Comparison of ENCODE assay signal across 1 cellular context in the genomic region with DNA sequence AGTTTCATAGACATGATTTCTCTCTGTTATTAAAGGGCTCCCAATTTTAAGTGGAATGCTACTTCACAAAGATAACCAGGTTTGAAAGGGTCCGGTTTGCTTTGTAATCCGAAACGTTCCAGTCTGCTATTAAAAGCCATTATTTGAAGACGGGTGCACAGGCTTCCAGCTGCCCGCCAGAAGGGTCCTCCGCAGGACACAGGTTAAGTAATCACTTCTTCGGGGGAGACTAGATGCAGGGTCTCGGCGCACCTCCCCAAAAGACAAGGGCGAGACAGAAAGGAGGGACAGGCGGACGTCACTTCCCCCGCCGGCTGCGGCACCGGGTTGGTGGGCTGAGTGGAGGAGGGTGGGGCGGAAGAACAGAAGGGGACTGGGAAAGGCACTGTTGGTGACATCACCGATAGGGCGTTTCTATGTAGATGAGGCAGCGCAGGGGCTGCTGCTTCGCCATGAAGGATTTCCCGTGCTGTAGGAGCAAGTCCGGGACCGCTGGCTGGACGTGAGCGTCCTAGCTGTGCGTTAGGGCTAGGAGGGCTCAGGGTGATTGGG.
TF ChIP-seq lines count a peak whose summit lies in the region.

No MANE protein-coding gene starts in this region.

TF ChIP-seq in HepG2, 621 proteins besides CTCF, POLR2A, EP300 and RAD21 (continued from another document and continues in another):
- TF ChIP-seq, protein P1, sequence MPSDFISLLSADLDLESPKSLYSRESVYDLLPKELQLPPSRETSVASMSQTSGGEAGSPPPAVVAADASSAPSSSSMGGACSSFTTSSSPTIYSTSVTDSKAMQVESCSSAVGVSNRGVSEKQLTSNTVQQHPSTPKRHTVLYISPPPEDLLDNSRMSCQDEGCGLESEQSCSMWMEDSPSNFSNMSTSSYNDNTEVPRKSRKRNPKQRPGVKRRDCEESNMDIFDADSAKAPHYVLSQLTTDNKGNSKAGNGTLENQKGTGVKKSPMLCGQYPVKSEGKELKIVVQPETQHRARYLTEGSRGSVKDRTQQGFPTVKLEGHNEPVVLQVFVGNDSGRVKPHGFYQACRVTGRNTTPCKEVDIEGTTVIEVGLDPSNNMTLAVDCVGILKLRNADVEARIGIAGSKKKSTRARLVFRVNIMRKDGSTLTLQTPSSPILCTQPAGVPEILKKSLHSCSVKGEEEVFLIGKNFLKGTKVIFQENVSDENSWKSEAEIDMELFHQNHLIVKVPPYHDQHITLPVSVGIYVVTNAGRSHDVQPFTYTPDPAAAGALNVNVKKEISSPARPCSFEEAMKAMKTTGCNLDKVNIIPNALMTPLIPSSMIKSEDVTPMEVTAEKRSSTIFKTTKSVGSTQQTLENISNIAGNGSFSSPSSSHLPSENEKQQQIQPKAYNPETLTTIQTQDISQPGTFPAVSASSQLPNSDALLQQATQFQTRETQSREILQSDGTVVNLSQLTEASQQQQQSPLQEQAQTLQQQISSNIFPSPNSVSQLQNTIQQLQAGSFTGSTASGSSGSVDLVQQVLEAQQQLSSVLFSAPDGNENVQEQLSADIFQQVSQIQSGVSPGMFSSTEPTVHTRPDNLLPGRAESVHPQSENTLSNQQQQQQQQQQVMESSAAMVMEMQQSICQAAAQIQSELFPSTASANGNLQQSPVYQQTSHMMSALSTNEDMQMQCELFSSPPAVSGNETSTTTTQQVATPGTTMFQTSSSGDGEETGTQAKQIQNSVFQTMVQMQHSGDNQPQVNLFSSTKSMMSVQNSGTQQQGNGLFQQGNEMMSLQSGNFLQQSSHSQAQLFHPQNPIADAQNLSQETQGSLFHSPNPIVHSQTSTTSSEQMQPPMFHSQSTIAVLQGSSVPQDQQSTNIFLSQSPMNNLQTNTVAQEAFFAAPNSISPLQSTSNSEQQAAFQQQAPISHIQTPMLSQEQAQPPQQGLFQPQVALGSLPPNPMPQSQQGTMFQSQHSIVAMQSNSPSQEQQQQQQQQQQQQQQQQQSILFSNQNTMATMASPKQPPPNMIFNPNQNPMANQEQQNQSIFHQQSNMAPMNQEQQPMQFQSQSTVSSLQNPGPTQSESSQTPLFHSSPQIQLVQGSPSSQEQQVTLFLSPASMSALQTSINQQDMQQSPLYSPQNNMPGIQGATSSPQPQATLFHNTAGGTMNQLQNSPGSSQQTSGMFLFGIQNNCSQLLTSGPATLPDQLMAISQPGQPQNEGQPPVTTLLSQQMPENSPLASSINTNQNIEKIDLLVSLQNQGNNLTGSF (CRISPR knock-in tag; IDR thresholded peaks at IDR 0.05): no peak
- TF ChIP-seq ZFX (CRISPR knock-in tag; IDR thresholded peaks at IDR 0.05; ENCODE audit: low read depth) (peak; percentile 39; the same call in 1 of the 2 replicates), MTF2 (CRISPR knock-in tag; IDR thresholded peaks at IDR 0.05; ENCODE audit: borderline replicate concordance) (no peak), CREM (IDR thresholded peaks at IDR 0.05) (peak; percentile 93), CREM (CRISPR knock-in tag; IDR thresholded peaks at IDR 0.05) (no peak), ARNTL (CRISPR knock-in tag; IDR thresholded peaks at IDR 0.05) (no peak; the same call in 1 of the 2 replicates), ZNF724P (CRISPR knock-in tag; IDR thresholded peaks at IDR 0.05; ENCODE audit: borderline replicate concordance) (no peak), NRL (CRISPR knock-in tag; IDR thresholded peaks at IDR 0.05; ENCODE audit: borderline replicate concordance) (0 out of 2 replicates have a peak, but pooled peaks have one; percentile 26), FUBP1 (CRISPR knock-in tag; IDR thresholded peaks at IDR 0.05; ENCODE audit: borderline replicate concordance) (no peak), ZNF83 (CRISPR knock-in tag; IDR thresholded peaks at IDR 0.05; ENCODE audit: borderline replicate concordance) (no peak), SALL1 (CRISPR knock-in tag; IDR thresholded peaks at IDR 0.05) (peak; percentile 69; the same call in 1 of the 2 replicates), CBX1 (IDR thresholded peaks at IDR 0.05; ENCODE audit: low read depth) (no peak), KMT2A (CRISPR knock-in tag; IDR thresholded peaks at IDR 0.05) (no peak), ZNF136 (CRISPR knock-in tag; IDR thresholded peaks at IDR 0.05; ENCODE audit: low read depth) (no peak), ELF4 (CRISPR knock-in tag; IDR thresholded peaks at IDR 0.05; ENCODE audit: borderline replicate concordance) (no peak), CEBPG (CRISPR knock-in tag; IDR thresholded peaks at IDR 0.05) (no peak; the same call in 1 of the 2 replicates), CBFB (CRISPR knock-in tag; IDR thresholded peaks at IDR 0.05) (no peak), ZNF891 (CRISPR knock-in tag; IDR thresholded peaks at IDR 0.05) (peak; percentile 39; the same call in 1 of the 2 replicates), TAF1 (CRISPR knock-in tag; IDR thresholded peaks at IDR 0.05) (peak; percentile 42; the same call in 1 of the 2 replicates), ETV5 (CRISPR knock-in tag; IDR thresholded peaks at IDR 0.05; ENCODE audit: borderline replicate concordance) (no peak), HIVEP1 (CRISPR knock-in tag; IDR thresholded peaks at IDR 0.05) (peak; percentile 75), ZC3H4 (CRISPR knock-in tag; IDR thresholded peaks at IDR 0.05; ENCODE audit: borderline replicate concordance) (no peak), ZNF780A (CRISPR knock-in tag; IDR thresholded peaks at IDR 0.05) (peak; percentile 30; the same call in 1 of the 2 replicates), PCBP2 (optimal IDR thresholded peaks at IDR 0.05; ENCODE audit: low read depth, low read length, poor library complexity, severe bottlenecking) (no peak), HDAC2 (CRISPR knock-in tag; IDR thresholded peaks at IDR 0.05) (no peak), CSRNP2 (CRISPR knock-in tag; conservative IDR thresholded peaks at IDR 0.05; ENCODE audit: low read depth) (no peak), SP1 (IDR thresholded peaks at IDR 0.05) (no peak), SP1 (CRISPR knock-in tag; IDR thresholded peaks at IDR 0.05) (peak; percentile 35; the same call in 1 of the 2 replicates), ZNF441 (CRISPR knock-in tag; IDR thresholded peaks at IDR 0.05; ENCODE audit: borderline replicate concordance) (no peak), PHF5A (CRISPR knock-in tag; IDR thresholded peaks at IDR 0.05; ENCODE audit: low read depth, unreplicated experiment) (peak; percentile 8), TRAFD1 (CRISPR knock-in tag; IDR thresholded peaks at IDR 0.05; ENCODE audit: borderline replicate concordance) (no peak), ZNF281 (CRISPR knock-in tag; IDR thresholded peaks at IDR 0.05; ENCODE audit: borderline replicate concordance) (no peak)
- TF ChIP-seq, protein P2, sequence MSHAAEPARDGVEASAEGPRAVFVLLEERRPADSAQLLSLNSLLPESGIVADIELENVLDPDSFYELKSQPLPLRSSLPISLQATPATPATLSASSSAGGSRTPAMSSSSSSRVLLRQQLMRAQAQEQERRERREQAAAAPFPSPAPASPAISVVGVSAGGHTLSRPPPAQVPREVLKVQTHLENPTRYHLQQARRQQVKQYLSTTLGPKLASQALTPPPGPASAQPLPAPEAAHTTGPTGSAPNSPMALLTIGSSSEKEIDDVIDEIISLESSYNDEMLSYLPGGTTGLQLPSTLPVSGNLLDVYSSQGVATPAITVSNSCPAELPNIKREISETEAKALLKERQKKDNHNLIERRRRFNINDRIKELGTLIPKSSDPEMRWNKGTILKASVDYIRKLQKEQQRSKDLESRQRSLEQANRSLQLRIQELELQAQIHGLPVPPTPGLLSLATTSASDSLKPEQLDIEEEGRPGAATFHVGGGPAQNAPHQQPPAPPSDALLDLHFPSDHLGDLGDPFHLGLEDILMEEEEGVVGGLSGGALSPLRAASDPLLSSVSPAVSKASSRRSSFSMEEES (CRISPR knock-in tag; IDR thresholded peaks at IDR 0.05): no peak; the same call in 1 of the 2 replicates
- TF ChIP-seq, protein P3, sequence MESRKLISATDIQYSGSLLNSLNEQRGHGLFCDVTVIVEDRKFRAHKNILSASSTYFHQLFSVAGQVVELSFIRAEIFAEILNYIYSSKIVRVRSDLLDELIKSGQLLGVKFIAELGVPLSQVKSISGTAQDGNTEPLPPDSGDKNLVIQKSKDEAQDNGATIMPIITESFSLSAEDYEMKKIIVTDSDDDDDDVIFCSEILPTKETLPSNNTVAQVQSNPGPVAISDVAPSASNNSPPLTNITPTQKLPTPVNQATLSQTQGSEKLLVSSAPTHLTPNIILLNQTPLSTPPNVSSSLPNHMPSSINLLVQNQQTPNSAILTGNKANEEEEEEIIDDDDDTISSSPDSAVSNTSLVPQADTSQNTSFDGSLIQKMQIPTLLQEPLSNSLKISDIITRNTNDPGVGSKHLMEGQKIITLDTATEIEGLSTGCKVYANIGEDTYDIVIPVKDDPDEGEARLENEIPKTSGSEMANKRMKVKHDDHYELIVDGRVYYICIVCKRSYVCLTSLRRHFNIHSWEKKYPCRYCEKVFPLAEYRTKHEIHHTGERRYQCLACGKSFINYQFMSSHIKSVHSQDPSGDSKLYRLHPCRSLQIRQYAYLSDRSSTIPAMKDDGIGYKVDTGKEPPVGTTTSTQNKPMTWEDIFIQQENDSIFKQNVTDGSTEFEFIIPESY (CRISPR knock-in tag; IDR thresholded peaks at IDR 0.05): no peak
- TF ChIP-seq, protein P4, sequence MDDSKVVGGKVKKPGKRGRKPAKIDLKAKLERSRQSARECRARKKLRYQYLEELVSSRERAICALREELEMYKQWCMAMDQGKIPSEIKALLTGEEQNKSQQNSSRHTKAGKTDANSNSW (CRISPR knock-in tag; IDR thresholded peaks at IDR 0.05; ENCODE audit: borderline replicate concordance): no peak
- TF ChIP-seq, protein P5, sequence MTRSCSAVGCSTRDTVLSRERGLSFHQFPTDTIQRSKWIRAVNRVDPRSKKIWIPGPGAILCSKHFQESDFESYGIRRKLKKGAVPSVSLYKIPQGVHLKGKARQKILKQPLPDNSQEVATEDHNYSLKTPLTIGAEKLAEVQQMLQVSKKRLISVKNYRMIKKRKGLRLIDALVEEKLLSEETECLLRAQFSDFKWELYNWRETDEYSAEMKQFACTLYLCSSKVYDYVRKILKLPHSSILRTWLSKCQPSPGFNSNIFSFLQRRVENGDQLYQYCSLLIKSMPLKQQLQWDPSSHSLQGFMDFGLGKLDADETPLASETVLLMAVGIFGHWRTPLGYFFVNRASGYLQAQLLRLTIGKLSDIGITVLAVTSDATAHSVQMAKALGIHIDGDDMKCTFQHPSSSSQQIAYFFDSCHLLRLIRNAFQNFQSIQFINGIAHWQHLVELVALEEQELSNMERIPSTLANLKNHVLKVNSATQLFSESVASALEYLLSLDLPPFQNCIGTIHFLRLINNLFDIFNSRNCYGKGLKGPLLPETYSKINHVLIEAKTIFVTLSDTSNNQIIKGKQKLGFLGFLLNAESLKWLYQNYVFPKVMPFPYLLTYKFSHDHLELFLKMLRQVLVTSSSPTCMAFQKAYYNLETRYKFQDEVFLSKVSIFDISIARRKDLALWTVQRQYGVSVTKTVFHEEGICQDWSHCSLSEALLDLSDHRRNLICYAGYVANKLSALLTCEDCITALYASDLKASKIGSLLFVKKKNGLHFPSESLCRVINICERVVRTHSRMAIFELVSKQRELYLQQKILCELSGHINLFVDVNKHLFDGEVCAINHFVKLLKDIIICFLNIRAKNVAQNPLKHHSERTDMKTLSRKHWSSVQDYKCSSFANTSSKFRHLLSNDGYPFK (CRISPR knock-in tag; IDR thresholded peaks at IDR 0.05; ENCODE audit: borderline replicate concordance): peak; percentile 18; the same call in 1 of the 2 replicates
